Comparison of ENCODE assay signal across 8 cellular contexts in the genomic region with DNA sequence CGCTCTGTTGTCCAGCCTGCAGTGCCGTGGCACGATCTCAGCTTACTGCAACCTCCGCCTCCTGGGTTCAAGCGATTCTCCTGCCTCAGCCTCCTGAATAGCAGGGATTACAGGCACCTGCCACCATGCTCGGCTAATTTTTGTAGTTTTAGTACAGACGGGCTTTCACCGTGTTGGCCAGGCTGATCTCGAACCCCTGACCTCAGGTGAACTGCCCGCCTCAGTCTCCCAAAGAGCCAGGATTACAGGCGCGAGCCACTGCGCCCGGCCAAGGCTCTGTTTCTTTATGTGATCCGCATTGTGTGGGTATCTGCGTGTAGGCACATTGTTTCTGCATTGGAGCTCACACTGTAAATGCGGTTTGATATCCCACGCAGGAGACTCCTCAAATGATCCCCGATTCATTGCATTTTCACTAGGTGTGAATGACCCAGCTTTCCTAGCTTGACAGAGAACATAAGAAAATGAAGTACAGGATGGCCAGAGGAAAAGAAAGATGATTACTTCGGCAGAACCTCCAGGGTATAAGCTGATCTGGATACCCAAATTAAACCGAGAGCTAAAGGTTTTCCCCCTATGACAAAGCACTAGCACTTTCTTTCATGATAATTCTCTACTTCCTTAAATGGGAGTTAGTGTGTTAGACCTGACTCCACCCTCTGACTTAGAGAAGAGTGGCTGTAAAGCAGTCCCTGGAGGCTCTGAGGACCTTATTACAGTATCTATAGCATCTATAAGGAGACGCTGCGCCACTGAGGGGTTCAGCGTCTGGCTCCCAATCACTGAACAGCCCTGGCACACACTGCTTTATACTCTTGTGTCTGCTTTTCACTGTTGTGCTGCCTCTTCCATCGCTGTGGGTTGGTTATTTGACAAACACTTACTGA. TPM values are rescaled to one million over a fixed set of nuclear protein-coding genes. Genes with fewer than 3 reads are reported as not detected.
DNase-seq lines count a peak whose midpoint lies in the region; ATAC-seq and TF ChIP-seq lines count a peak whose summit lies in the region.

No MANE protein-coding gene starts in this region.

- peak overlapping the region; percentile 98 for H3K4me2 ChIP-seq in OCI-LY7 (ENCODE audit: low read length)

- H2AFZ ChIP-seq in OCI-LY7 (ENCODE audit: low read length), result no peak overlapping the region

- no TSS peak for BruUV-seq in OCI-LY7 (replicated peaks; lab: Mats Ljungman, UMichigan)

- peak; percentile 49 for ATAC-seq in HG02884 (IDR thresholded peaks at IDR 0.05; ENCODE audit: unreplicated experiment)

- H3K4me1 ChIP-seq in OCI-LY7 (ENCODE audit: insufficient read depth, low read length, poor library complexity, severe bottlenecking) (peaks cover 93% of the 10 kb centered on the region), rectal smooth muscle tissue (ENCODE audit: control insufficient read depth, insufficient read depth, low read length) (peaks cover 23% of the 10 kb centered on the region)

- H3K36me3 ChIP-seq in OCI-LY7 (ENCODE audit: insufficient read depth, low read length) (peaks cover 46% of the 10 kb centered on the region), rectal smooth muscle tissue (ENCODE audit: control insufficient read depth, insufficient read depth, low read length) (no peaks in the 10 kb centered on the region)

- peak; percentile 75 for DNase-seq in activated effector memory CD4-positive, alpha-beta T cell treated with anti-CD3 and anti-CD28 coated beads, Interleukin-2, amount 50 U/mL, for 16 hours
- DNase-seq in activated effector memory CD4-positive, alpha-beta T cell treated with Interleukin-2 at 50 U/mL for 16 hours, result no peak
- DNase-seq in OCI-LY7 (ENCODE audit: low spot score), result peak; percentile 87
- DNase-seq in dermis blood vessel endothelial cell, result peak; percentile 34
- no peak for DNase-seq in COLO829 (ENCODE audit: low spot score)
- no peak for DNase-seq in NCI-H2171 treated with DMSO at 0.1 percent for 48 hours (lab: John Stamatoyannopoulos, UW)

- CTCF ChIA-PET in OCI-LY7 (lab: Charles Lee; ENCODE audit: unreplicated experiment), result interaction anchor here (0.6 to 1.7 kb wide), 3 partner anchors 37 to 89 kb away, joined by 3 to 6 read pairs (median 3); no protein-coding TSS in a partner anchor

- H3K27ac ChIP-seq in OCI-LY7 (ENCODE audit: low read depth, low read length, poor library complexity, severe bottlenecking) (peak overlapping the region; percentile 97), rectal smooth muscle tissue (ENCODE audit: low read depth, low read length) (peak overlapping the region; percentile 70)

- POLR2A ChIA-PET in OCI-LY7 (lab: Charles Lee), result interaction anchor here (0.6 to 4.6 kb wide), 10 partner anchors 10 to 1624 kb away, joined by 3 to 50 read pairs (median 4); a partner anchor contains a TSS

- no peaks in the 10 kb centered on the region; the same call in 1 of the 2 replicates for H3K9me3 ChIP-seq in OCI-LY7 (ENCODE audit: low read length)

- H3K27me3 ChIP-seq in rectal smooth muscle tissue (ENCODE audit: control insufficient read depth, insufficient read depth, low read length), result no peaks in the 10 kb centered on the region

- TF ChIP-seq CTCF in OCI-LY7 (conservative IDR thresholded peaks at IDR 0.05; ENCODE audit: low read length), result no peak

- H3K4me3 ChIP-seq in OCI-LY7 (ENCODE audit: low read depth, low read length, poor library complexity, severe bottlenecking), result peak overlapping the region; percentile 60
- H3K4me3 ChIP-seq in rectal smooth muscle tissue (ENCODE audit: low read length), result peak overlapping the region; percentile 47

- no peaks in the 10 kb centered on the region for H3K9me2 ChIP-seq in OCI-LY7 (ENCODE audit: insufficient read depth, low read length)

- peaks cover 3% of the 10 kb centered on the region; the same call in 1 of the 2 replicates for H4K20me1 ChIP-seq in OCI-LY7 (ENCODE audit: insufficient read depth, low read length)

- H3K79me2 ChIP-seq in OCI-LY7 (ENCODE audit: insufficient read depth, low read depth, low read length), result peaks cover 78% of the 10 kb centered on the region

- intact Hi-C loops in OCI-LY7 (cut with micrococcal nuclease; ENCODE audit: unreplicated experiment), result no loop called here

- no peak overlapping the region for H3K9ac ChIP-seq in rectal smooth muscle tissue (ENCODE audit: low read length)

RNA-seq across cellular contexts. Expression of a gene that starts 17.3 kb away (rescaled TPM):
- total RNA-seq in OCI-LY7 (2014; rRNA removed; shearing (Covaris generic)), result 119 and 125 TPM in 2 replicates
- total RNA-seq in OCI-LY7 (2022) (214 and 232 TPM in 2 replicates), dermis blood vessel endothelial cell (125 and 140 TPM in 2 replicates)

RNA-seq across cellular contexts. Expression of a gene that starts 47.7 kb away (rescaled TPM):
- total RNA-seq in OCI-LY7 (2014; rRNA removed; shearing (Covaris generic)), result 50.1 and 58.9 TPM in 2 replicates
- total RNA-seq in OCI-LY7 (2022), result 66.1 and 69.0 TPM in 2 replicates
- 68.8 and 74.0 TPM in 2 replicates for total RNA-seq in dermis blood vessel endothelial cell

Comparison
In these comparisons a context has a peak if more than half of its experiments do, and no peak if none do; other contexts are left out.
1. DNase-seq: peak in activated effector memory CD4-positive, alpha-beta T cell treated with anti-CD3 and anti-CD28 coated beads, Interleukin-2, amount 50 U/mL, for 16 hours (single experiment), OCI-LY7 (single experiment) and dermis blood vessel endothelial cell (single experiment); none in activated effector memory CD4-positive, alpha-beta T cell treated with Interleukin-2 at 50 U/mL for 16 hours (single experiment), COLO829 (single experiment) and NCI-H2171 treated with DMSO at 0.1 percent for 48 hours (single experiment).